Comparison of ENCODE assay signal across 8 cellular contexts in genomic region chr6:17393335-17394191, GRCh38. TPM values are rescaled to one million over a fixed set of nuclear protein-coding genes. Genes with fewer than 3 reads are reported as not detected.
A peak's percentile ranks its signal among the peaks of the same experiment; 100 is the strongest.
DNase-seq lines count a peak whose midpoint lies in the region; ATAC-seq and TF ChIP-seq lines count a peak whose summit lies in the region.

Gene CAP2, plus strand, starts transcription at chr6:17393595. Its CDS starts 27,961 bp downstream, at chr6:17421556.

- H3K27ac ChIP-seq in HEK293 (ENCODE audit: extremely low read depth, low read depth, low read length) (peak within 1 kb of the TSS; percentile 84; the same call in 1 of the 2 replicates), RWPE1 (peak within 1 kb of the TSS; percentile 95)

- TF ChIP-seq CTCF in AG09309 (IDR thresholded peaks at IDR 0.05; ENCODE audit: control insufficient read depth, insufficient read depth, low read depth, low read length, missing control alignments) (no peak), HEK293 (tag by site-specific recombination; IDR thresholded peaks at IDR 0.05) (no peak), RWPE1 (conservative IDR thresholded peaks at IDR 0.05; ENCODE audit: low read depth) (no peak), GM13977 (IDR thresholded peaks at IDR 0.05; ENCODE audit: extremely low read depth, insufficient read depth, missing control alignments) (no peak)

- peak within 1 kb of the TSS; percentile 68 for H3K4me3 ChIP-seq in AG09309 (ENCODE audit: control insufficient read depth, low read depth, low read length)
- H3K4me3 ChIP-seq in HEK293 (ENCODE audit: low read depth, low read length) = peak within 1 kb of the TSS; percentile 75

- CTCF ChIA-PET in HEK293 (lab: Yijun Ruan, JAX) (interaction anchor here (0.6 kb wide), 2 partner anchors 77 to 192 kb away, joined by 3 to 5 read pairs; no protein-coding TSS in a partner anchor), RWPE1 (lab: Yijun Ruan, JAX) (no interaction called here)

- ATAC-seq in left lobe of liver (peak; percentile 89), GM18502 (IDR thresholded peaks at IDR 0.05; ENCODE audit: poor library complexity, unreplicated experiment) (no peak)
- peak; percentile 29 to 50 for ATAC-seq in stimulated activated naive B cell treated with anti-CD40 and anti-IgM and Interleukin-4, amounts not matched to agents 10 μg/mL and 1 μg/mL and 100 μg/mL, for 72 hours (replicated peaks)

- in situ Hi-C loops in GM13977 (cut with MboI; ENCODE audit: low pct_unique_long_range_greater_than_20kb, low sequenced_read_pairs, unreplicated experiment) = no loop called here

- no peaks in the 10 kb centered on the region for H3K36me3 Mint-ChIP-seq in stimulated activated naive B cell treated with anti-CD40 and anti-IgM and Interleukin-4, amounts not matched to agents 10 μg/mL and 1 μg/mL and 100 μg/mL, for 72 hours

- peaks cover 5% of the 10 kb centered on the region; the same call in 1 of the 2 replicates for H3K4me1 ChIP-seq in HEK293 (ENCODE audit: control insufficient read depth, insufficient read depth, low read length)

- no peak for DNase-seq in AG09309 (ENCODE audit: low read depth)
- DNase-seq in RWPE1 (ENCODE audit: low spot score) = peak; percentile 45
- DNase-seq in ecto neural progenitor cell (ENCODE audit: low spot score) = peak; percentile 86
- peak; percentile 65 for DNase-seq in left lobe of liver (ENCODE audit: low spot score)
- no peak for DNase-seq in stimulated activated naive B cell treated with anti-CD40 and anti-IgM and Interleukin-4, amounts not matched to agents 10 μg/mL and 1 μg/mL and 100 μg/mL, for 72 hours
- no peak for DNase-seq in GM13977 (ENCODE audit: low spot score)

- POLR2A ChIA-PET in HEK293 (lab: Yijun Ruan, JAX) = interaction anchor here (0.6 to 1.5 kb wide), 12 partner anchors 16 to 314 kb away, joined by 3 to 4 read pairs (median 3); partner anchors contain the start of genes FAM8A1 and NUP153
- POLR2A ChIA-PET in RWPE1 (lab: Yijun Ruan, JAX; ENCODE audit: low non-redundant PET) = interaction anchor here (0.6 kb wide), 1 partner anchor 34 kb away, joined by 4 read pairs; no protein-coding TSS in a partner anchor

- peaks cover 0 to 2% of the 10 kb centered on the region in 2 donors for H3K9me3 Mint-ChIP-seq in stimulated activated naive B cell treated with anti-CD40 and anti-IgM and Interleukin-4, amounts not matched to agents 10 μg/mL and 1 μg/mL and 100 μg/mL, for 72 hours

- peaks cover 6 to 8% of the 10 kb centered on the region in 2 donors for H3K4me1 Mint-ChIP-seq in stimulated activated naive B cell treated with anti-CD40 and anti-IgM and Interleukin-4, amounts not matched to agents 10 μg/mL and 1 μg/mL and 100 μg/mL, for 72 hours

- peaks cover 0 to 4% of the 10 kb centered on the region in 2 experiments; a peak in 1 of 3 replicates for H3K36me3 ChIP-seq in HEK293 (ENCODE audit: control insufficient read depth in 2 of 2, insufficient read depth in 1 of 2, low read length in 2 of 2)

- H3K9me3 ChIP-seq in HEK293 (ENCODE audit: control insufficient read depth, insufficient read depth, low read depth, low read length) = no peaks in the 10 kb centered on the region; the same call in 1 of the 2 replicates

- H3K27ac Mint-ChIP-seq in stimulated activated naive B cell treated with anti-CD40 and anti-IgM and Interleukin-4, amounts not matched to agents 10 μg/mL and 1 μg/mL and 100 μg/mL, for 72 hours = no peak within 1 kb of the TSS

- peak within 1 kb of the TSS; percentile 80 to 83 for H3K4me3 Mint-ChIP-seq in stimulated activated naive B cell treated with anti-CD40 and anti-IgM and Interleukin-4, amounts not matched to agents 10 μg/mL and 1 μg/mL and 100 μg/mL, for 72 hours

- peaks cover 52 to 63% of the 10 kb centered on the region in 2 donors for H3K27me3 Mint-ChIP-seq in stimulated activated naive B cell treated with anti-CD40 and anti-IgM and Interleukin-4, amounts not matched to agents 10 μg/mL and 1 μg/mL and 100 μg/mL, for 72 hours

TF ChIP-seq in HEK293, 187 proteins besides CTCF, POLR2A, EP300 and RAD21 (continues in another document):
- no peak for TF ChIP-seq ZNF837 (tag by site-specific recombination; IDR thresholded peaks at IDR 0.05)
- peak; percentile 63 for TF ChIP-seq ZNF2 (tag by site-specific recombination; IDR thresholded peaks at IDR 0.05)
- TF ChIP-seq ZNF214 (tag by site-specific recombination; IDR thresholded peaks at IDR 0.05; ENCODE audit: borderline replicate concordance) = no peak
- TF ChIP-seq PATZ1 (tag by site-specific recombination; IDR thresholded peaks at IDR 0.05) = peak; percentile 91
- no peak for TF ChIP-seq INSM2 (tag by site-specific recombination; IDR thresholded peaks at IDR 0.05)
- TF ChIP-seq ZNF398 (tag by site-specific recombination; IDR thresholded peaks at IDR 0.05) = peak; percentile 100
- TF ChIP-seq ZNF335 (tag by site-specific recombination; conservative IDR thresholded peaks at IDR 0.05) = peak; percentile 90
- peak; percentile 68 for TF ChIP-seq GLIS1 (tag by site-specific recombination; IDR thresholded peaks at IDR 0.05)
- TF ChIP-seq ZNF423 (tag by site-specific recombination; IDR thresholded peaks at IDR 0.05) = no peak
- peak; percentile 44; the same call in 1 of the 2 replicates for TF ChIP-seq ZBTB10 (tag by site-specific recombination; IDR thresholded peaks at IDR 0.05)
- peak; percentile 56 for TF ChIP-seq PRDM1 (tag by site-specific recombination; IDR thresholded peaks at IDR 0.05)
- peak; percentile 87 for TF ChIP-seq ZNF366 (tag by site-specific recombination; conservative IDR thresholded peaks at IDR 0.05)
- TF ChIP-seq ZNF501 (tag by site-specific recombination; IDR thresholded peaks at IDR 0.05) = peak; percentile 87
- TF ChIP-seq SP3 (tag by site-specific recombination; IDR thresholded peaks at IDR 0.05) = peak; percentile 84
- no peak for TF ChIP-seq ZNF785 (tag by site-specific recombination; IDR thresholded peaks at IDR 0.05)
- no peak for TF ChIP-seq ZNF404 (tag by site-specific recombination; IDR thresholded peaks at IDR 0.05)
- peak; percentile 84; the same call in 1 of the 2 replicates for TF ChIP-seq ZNF394 (tag by site-specific recombination; IDR thresholded peaks at IDR 0.05; ENCODE audit: borderline replicate concordance)

RNA-seq across cellular contexts. Expression of gene CAP2, which starts in this region (rescaled TPM):
- 2.5 TPM for total RNA-seq in left lobe of liver

Comparison
In these comparisons a context has a peak if more than half of its experiments do, and no peak if none do; other contexts are left out.
1. DNase-seq: peak in RWPE1 (single experiment), ecto neural progenitor cell (single experiment) and left lobe of liver (single experiment); none in AG09309 (single experiment), stimulated activated naive B cell treated with anti-CD40 and anti-IgM and Interleukin-4, amounts not matched to agents 10 μg/mL and 1 μg/mL and 100 μg/mL, for 72 hours (single experiment) and GM13977 (single experiment).